ENCODE assay signal across 8 cellular contexts in genomic region chr9:36485647-36486453, GRCh38.
DNase-seq lines count a peak whose midpoint lies in the region; ATAC-seq and TF ChIP-seq lines count a peak whose summit lies in the region.

No MANE protein-coding gene starts in this region.

- 10% methylated on average over 13 of the region's 13 CpGs for WGBS in esophagus muscularis mucosa
- WGBS in ovary, 3 donors, result 6 to 7% (median 7%) methylated on average over 13 of the region's 13 CpGs

- TF ChIP-seq EP300 in esophagus muscularis mucosa (IDR thresholded peaks at IDR 0.05), result no peak
- TF ChIP-seq EP300 in ovary (IDR thresholded peaks at IDR 0.05), result no peak

- H3K27ac ChIP-seq in SK-N-MC (0 out of 2 replicates have a peak overlapping the region, but pooled peaks have one; percentile 49), esophagus muscularis mucosa (replicated peaks in 1 of 4) (peak overlapping the region; percentile 86 to 94 (median 90)), ovary (peak overlapping the region; percentile 77 to 87)

- peak; percentile 20 for DNase-seq in activated CD4-positive, alpha-beta T cell treated with anti-CD3 and anti-CD28 coated beads for 36 hours
- DNase-seq in activated CD4-positive, alpha-beta T cell treated with anti-CD3 and anti-CD28 coated beads, Interleukin-2, amount 50 U/mL, for 4 hours, result no peak
- DNase-seq in SK-N-MC (ENCODE audit: low read depth, low spot score), result no peak
- no peak for DNase-seq in esophagus muscularis mucosa (ENCODE audit: extremely low spot score)
- DNase-seq in ovary, result peak in 2 of 5 donors; percentile 17 to 34
- no peak for DNase-seq in NCI-H1930 (lab: John Stamatoyannopoulos, UW)
- no peak for DNase-seq in stimulated activated naive CD4-positive, alpha-beta T cell treated with Interleukin-2 at 50 U/mL for 16 hours (lab: John Stamatoyannopoulos, UW)

- peak overlapping the region; percentile 88 for H3K27ac Mint-ChIP-seq in activated CD4-positive, alpha-beta T cell treated with anti-CD3 and anti-CD28 coated beads for 36 hours

- peak overlapping the region; percentile 82 for H3K4me3 Mint-ChIP-seq in activated CD4-positive, alpha-beta T cell treated with anti-CD3 and anti-CD28 coated beads for 36 hours

- H3K36me3 ChIP-seq in SK-N-MC (ENCODE audit: insufficient read depth, low read length) (no peaks in the 10 kb centered on the region), esophagus muscularis mucosa (no peaks in the 10 kb centered on the region), ovary (no peaks in the 10 kb centered on the region)

- H3K27me3 Mint-ChIP-seq in activated CD4-positive, alpha-beta T cell treated with anti-CD3 and anti-CD28 coated beads for 36 hours, result no peaks in the 10 kb centered on the region

- peaks cover 58% of the 10 kb centered on the region for H3K4me1 Mint-ChIP-seq in activated CD4-positive, alpha-beta T cell treated with anti-CD3 and anti-CD28 coated beads for 36 hours

- peak overlapping the region; percentile 90 for H3K9ac ChIP-seq in SK-N-MC (ENCODE audit: insufficient read length)

- CTCF ChIA-PET in activated CD4-positive, alpha-beta T cell treated with anti-CD3 and anti-CD28 coated beads for 36 hours (lab: Charles Lee), result interaction anchor here (0.7 to 1.8 kb wide), 7 partner anchors 11 to 296 kb away, joined by 3 to 6 read pairs (median 4); partner anchors contain the start of gene CLTA

- POLR2A ChIA-PET in activated CD4-positive, alpha-beta T cell treated with anti-CD3 and anti-CD28 coated beads for 36 hours (lab: Charles Lee), result interaction anchor here (0.8 to 2.0 kb wide), 3 partner anchors 14 to 26 kb away, joined by 3 to 14 read pairs (median 5); no protein-coding TSS in a partner anchor

- no peak for ATAC-seq in activated CD4-positive, alpha-beta T cell treated with anti-CD3 and anti-CD28 coated beads for 36 hours
- no peak for ATAC-seq in GM21515 (IDR thresholded peaks at IDR 0.05; ENCODE audit: unreplicated experiment)

- H3K9me3 ChIP-seq in SK-N-MC (ENCODE audit: low read depth, low read length) (no peaks in the 10 kb centered on the region), esophagus muscularis mucosa (no peaks in the 10 kb centered on the region), ovary (no peaks in the 10 kb centered on the region)

- TF ChIP-seq CTCF in esophagus muscularis mucosa (IDR thresholded peaks at IDR 0.05), result no peak
- no peak for TF ChIP-seq CTCF in ovary (IDR thresholded peaks at IDR 0.05)

- TF ChIP-seq POLR2A in esophagus muscularis mucosa (IDR thresholded peaks at IDR 0.05; ENCODE audit: low read depth) (no peak), ovary (IDR thresholded peaks at IDR 0.05) (no peak)

- H3K4me3 ChIP-seq in SK-N-MC (peak overlapping the region; percentile 92), esophagus muscularis mucosa (peak overlapping the region; percentile 83 to 97 (median 88)), ovary (peak overlapping the region; percentile 65)

- intact Hi-C loops in activated CD4-positive, alpha-beta T cell treated with anti-CD3 and anti-CD28 coated beads for 36 hours (cut with DNase I, micrococcal nuclease), result loop anchor here (1.0 to 5.0 kb wide), 8 partner anchors 28 to 1964 kb away; partner anchors contain the start of genes ENHO (in 1 of the 2), GLIPR2 (in 1 of the 2), MELK (in 1 of the 2) and POLR1E (in 1 of the 2)
- intact Hi-C loops in esophagus muscularis mucosa (cut with DNase I), result loop anchor here (5.0 to 10.0 kb wide), 2 partner anchors 79 to 84 kb away; partner anchors contain the start of gene RNF38
- intact Hi-C loops in ovary (cut with DNase I), result loop anchor here in 2 of 4 donors (10.0 kb wide), 1 partner anchor 81 kb away; the partner anchor contains the start of gene RNF38 (in 2 of the 2)

- H3K36me3 Mint-ChIP-seq in activated CD4-positive, alpha-beta T cell treated with anti-CD3 and anti-CD28 coated beads for 36 hours (ENCODE audit: low read depth), result peaks cover 5% of the 10 kb centered on the region

- H3K4me1 ChIP-seq in esophagus muscularis mucosa (peaks cover 30 to 72% (median 55%) of the 10 kb centered on the region in 4 donors), ovary (ENCODE audit: insufficient read depth) (peaks cover 13% of the 10 kb centered on the region)

- H3K27me3 ChIP-seq in esophagus muscularis mucosa (no peaks in the 10 kb centered on the region), ovary (no peaks in the 10 kb centered on the region)

- H3K9me3 Mint-ChIP-seq in activated CD4-positive, alpha-beta T cell treated with anti-CD3 and anti-CD28 coated beads for 36 hours (ENCODE audit: low read depth), result no peaks in the 10 kb centered on the region
